Comparison of ENCODE assay signal across 1 cellular context in genomic region chr1:64846573-64847430, GRCh38.
A peak's percentile ranks its signal among the peaks of the same experiment; 100 is the strongest.
TF ChIP-seq lines count a peak whose summit lies in the region.

No MANE protein-coding gene starts in this region.

TF ChIP-seq in liver, 16 proteins besides CTCF, POLR2A, EP300 and RAD21 (continued from another document):
- TF ChIP-seq REST (IDR thresholded peaks at IDR 0.05) (no peak), JUND (IDR thresholded peaks at IDR 0.05) (no peak), FOXA1 (IDR thresholded peaks at IDR 0.05) (no peak), FOXA2 (IDR thresholded peaks at IDR 0.05) (no peak), YY1 (IDR thresholded peaks at IDR 0.05) (no peak), HNF4A (conservative IDR thresholded peaks at IDR 0.05) (peak; percentile 89 to 92), EGR1 (IDR thresholded peaks at IDR 0.05; ENCODE audit: low read depth in 2 of 2) (no peak), SP1 (IDR thresholded peaks at IDR 0.05) (peak; percentile 49), HNF4G (IDR thresholded peaks at IDR 0.05) (peak; percentile 55), MAX (IDR thresholded peaks at IDR 0.05) (no peak), GABPA (IDR thresholded peaks at IDR 0.05 in 1 of 2, conservative IDR thresholded peaks at IDR 0.05 in 1 of 2) (no peak)
